Comparison of ENCODE assay signal across 30 cellular contexts in genomic region chr4:185221912-185222311, GRCh38.
"Had no signal": no experiment of that assay in that cellular context is flagged by ENCODE, and none has a peak within 500 bp of the region (broad histone marks: within the 10 kb centered on the region; RNA-seq: fewer than 3 reads in every experiment).

No MANE protein-coding gene starts in this region.

- H3K27me3 Mint-ChIP-seq: activated CD4-positive, alpha-beta memory T cell treated with anti-CD3 and anti-CD28 coated beads for 36 hours; activated CD4-positive, alpha-beta T cell treated with anti-CD3 and anti-CD28 coated beads, Interleukin-2, amount 10 ng/mL, durations not matched to agents 24 days and 14 days; activated naive CD4-positive, alpha-beta T cell treated with anti-CD3 and anti-CD28 coated beads, Interleukin-2, amount 10 ng/mL, durations not matched to agents 7 days and 5 days; activated naive CD8-positive, alpha-beta T cell treated with anti-CD3 and anti-CD28 coated beads, Interleukin-2, amount 10 ng/mL, durations not matched to agents 7 days and 5 days; activated T-cell treated with anti-CD3 and anti-CD28 coated beads, Interleukin-2, amount 50 U/mL, for 24 hours; naive thymus-derived CD4-positive, alpha-beta T cell had no signal

- H3K27ac Mint-ChIP-seq: activated CD4-positive, alpha-beta memory T cell treated with anti-CD3 and anti-CD28 coated beads for 36 hours; activated CD4-positive, alpha-beta T cell treated with anti-CD3 and anti-CD28 coated beads, Interleukin-2, amount 10 ng/mL, durations not matched to agents 24 days and 14 days; activated naive CD4-positive, alpha-beta T cell treated with anti-CD3 and anti-CD28 coated beads, Interleukin-2, amount 10 ng/mL, durations not matched to agents 7 days and 5 days; activated naive CD8-positive, alpha-beta T cell treated with anti-CD3 and anti-CD28 coated beads, Interleukin-2, amount 10 ng/mL, durations not matched to agents 7 days and 5 days; activated T-cell treated with anti-CD3 and anti-CD28 coated beads, Interleukin-2, amount 50 U/mL, for 24 hours; mesothelial cell of epicardium; naive thymus-derived CD4-positive, alpha-beta T cell had no signal

- H3K9me3 ChIP-seq: breast epithelium, esophagus squamous epithelium, left lung, right atrium auricular region, testis, transverse colon had no signal

- H3K4me3 ChIP-seq: breast epithelium, esophagus squamous epithelium, left lung, lung, right atrium auricular region, testis, transverse colon had no signal

- H3K4me1 ChIP-seq: parathyroid adenoma had no signal

- H3K27ac ChIP-seq: breast epithelium, epithelial cell of prostate, esophagus squamous epithelium, left lung, parathyroid adenoma, right atrium auricular region, VCaP had no signal

- H3K36me3 ChIP-seq: breast epithelium, esophagus squamous epithelium, left lung, right atrium auricular region, transverse colon had no signal

- H3K9me3 Mint-ChIP-seq: activated CD4-positive, alpha-beta memory T cell treated with anti-CD3 and anti-CD28 coated beads for 36 hours; activated T-cell treated with anti-CD3 and anti-CD28 coated beads, Interleukin-2, amount 50 U/mL, for 24 hours; mesothelial cell of epicardium had no signal

- H3K4me3 Mint-ChIP-seq: activated CD4-positive, alpha-beta memory T cell treated with anti-CD3 and anti-CD28 coated beads for 36 hours; activated CD4-positive, alpha-beta T cell treated with anti-CD3 and anti-CD28 coated beads, Interleukin-2, amount 10 ng/mL, durations not matched to agents 24 days and 14 days; activated naive CD4-positive, alpha-beta T cell treated with anti-CD3 and anti-CD28 coated beads, Interleukin-2, amount 10 ng/mL, durations not matched to agents 7 days and 5 days; activated naive CD8-positive, alpha-beta T cell treated with anti-CD3 and anti-CD28 coated beads, Interleukin-2, amount 10 ng/mL, durations not matched to agents 7 days and 5 days; activated T-cell treated with anti-CD3 and anti-CD28 coated beads, Interleukin-2, amount 50 U/mL, for 24 hours; mesothelial cell of epicardium; naive thymus-derived CD4-positive, alpha-beta T cell; neural crest cell had no signal

- ATAC-seq: naive thymus-derived CD4-positive, alpha-beta T cell had no signal

- DNase-seq: activated CD4-positive, alpha-beta memory T cell treated with anti-CD3 and anti-CD28 coated beads for 36 hours; activated CD4-positive, alpha-beta T cell treated with anti-CD3 and anti-CD28 coated beads, Interleukin-2, amount 10 ng/mL, durations not matched to agents 24 days and 14 days; activated CD4-positive, CD25-positive, alpha-beta regulatory T cell treated with anti-CD3 and anti-CD28 coated beads, Interleukin-2, amount 50 U/mL, for 72 hours; activated CD8-positive, alpha-beta memory T cell treated with anti-CD3 and anti-CD28 coated beads, Interleukin-2, amount 50 U/mL, for 48 hours; activated gamma-delta T cell; activated naive CD4-positive, alpha-beta T cell treated with anti-CD3 and anti-CD28 coated beads, Interleukin-2, amount 10 ng/mL, durations not matched to agents 7 days and 5 days; activated naive CD8-positive, alpha-beta T cell treated with anti-CD3 and anti-CD28 coated beads, Interleukin-2, amount 10 ng/mL, durations not matched to agents 7 days and 5 days; activated T-cell treated with anti-CD3 and anti-CD28 coated beads, Interleukin-2, amount 50 U/mL, for 24 hours; amygdala; central memory CD4-positive, alpha-beta T cell; dermis blood vessel endothelial cell; effector CD4-positive, alpha-beta T cell; esophagus squamous epithelium; left lung; naive thymus-derived CD4-positive, alpha-beta T cell; nucleus accumbens; stimulated activated CD4-positive, alpha-beta T cell treated with anti-CD3 and anti-CD28 coated beads, Interleukin-15, amount 100 ng/mL, for 24 hours; stimulated activated CD4-positive, alpha-beta T cell treated with anti-CD3 and anti-CD28 coated beads, Interleukin-2, amount 100 ng/mL, for 24 hours; stimulated activated naive CD4-positive, alpha-beta T cell; T-helper 1 cell; testis; transverse colon had no signal

- H3K36me3 Mint-ChIP-seq: mesothelial cell of epicardium had no signal

- H3K27me3 ChIP-seq: breast epithelium, esophagus squamous epithelium, left lung, right atrium auricular region, testis, transverse colon had no signal
